8 cellular contexts compared by ENCODE assay signal in genomic region chr13:31846182-31846938, GRCh38.
DNase-seq lines count a peak whose midpoint lies in the region; ATAC-seq and TF ChIP-seq lines count a peak whose summit lies in the region.

No MANE protein-coding gene starts in this region.

- H3K4me1 Mint-ChIP-seq in activated CD4-positive, alpha-beta T cell treated with anti-CD3 and anti-CD28 coated beads, Interleukin-2, amount 10 ng/mL, durations not matched to agents 24 days and 14 days: peaks cover 21% of the 10 kb centered on the region

- H3K9me3 ChIP-seq in liver (ENCODE audit: control insufficient read depth in 4 of 4, low read length in 3 of 4): no peaks in the 10 kb centered on the region

- peaks cover 2 to 8% (median 7%) of the 10 kb centered on the region in 4 donors for H3K4me1 ChIP-seq in liver (ENCODE audit: control insufficient read depth in 4 of 4, insufficient read depth in 4 of 4, low read length in 3 of 4)

- H3K27me3 Mint-ChIP-seq in activated CD4-positive, alpha-beta T cell treated with anti-CD3 and anti-CD28 coated beads, Interleukin-2, amount 10 ng/mL, durations not matched to agents 24 days and 14 days: peaks cover 73% of the 10 kb centered on the region

- TF ChIP-seq CTCF in liver (IDR thresholded peaks at IDR 0.05; ENCODE audit: low read depth, low read length, missing input control): no peak

- H3K27me3 ChIP-seq in liver (ENCODE audit: control insufficient read depth in 4 of 4, insufficient read depth in 4 of 4, low read length in 3 of 4): peaks cover 0 to 5% (median 2%) of the 10 kb centered on the region in 4 donors

- H3K4me3 ChIP-seq in liver (ENCODE audit: low read depth in 1 of 3, low read length in 3 of 3): peak overlapping the region; percentile 54 to 90 (median 83)

- DNase-seq in AML-193 (lab: John Stamatoyannopoulos, UW) (peak; percentile 88 to 92), GM19238 (ENCODE audit: insufficient read length, low spot score) (peak; percentile 69), NCI-H510A (lab: John Stamatoyannopoulos, UW) (peak; percentile 77), dermis microvascular lymphatic vessel endothelial cell (ENCODE audit: low read depth in 2 of 2) (peak; percentile 47 to 91)
- DNase-seq in activated CD4-positive, alpha-beta T cell treated with anti-CD3 and anti-CD28 coated beads, Interleukin-2, amount 10 ng/mL, durations not matched to agents 24 days and 14 days: peak; percentile 96
- DNase-seq in stimulated activated CD4-positive, alpha-beta T cell treated with anti-CD3 and anti-CD28 coated beads, Interleukin-2, amount 100 ng/mL, for 4 hours (ENCODE audit: low read depth): peak; percentile 31

- no peak overlapping the region for H3K27ac ChIP-seq in liver (ENCODE audit: low read depth in 1 of 2, low read length in 2 of 2)

- no peak overlapping the region for H3K27ac Mint-ChIP-seq in activated CD4-positive, alpha-beta T cell treated with anti-CD3 and anti-CD28 coated beads, Interleukin-2, amount 10 ng/mL, durations not matched to agents 24 days and 14 days

- H3K36me3 ChIP-seq in liver (ENCODE audit: control insufficient read depth in 4 of 4, insufficient read depth in 3 of 4, low read depth in 1 of 4, low read length in 3 of 4): no peaks in the 10 kb centered on the region

- intact Hi-C loops in activated CD4-positive, alpha-beta T cell treated with anti-CD3 and anti-CD28 coated beads, Interleukin-2, amount 10 ng/mL, durations not matched to agents 24 days and 14 days (cut with micrococcal nuclease): no loop called here

- H3K36me3 Mint-ChIP-seq in activated CD4-positive, alpha-beta T cell treated with anti-CD3 and anti-CD28 coated beads, Interleukin-2, amount 10 ng/mL, durations not matched to agents 24 days and 14 days (ENCODE audit: low read depth): no peaks in the 10 kb centered on the region

- H3K4me3 Mint-ChIP-seq in activated CD4-positive, alpha-beta T cell treated with anti-CD3 and anti-CD28 coated beads, Interleukin-2, amount 10 ng/mL, durations not matched to agents 24 days and 14 days: peak overlapping the region; percentile 87

- H3K9ac ChIP-seq in liver (ENCODE audit: low read depth in 1 of 2, low read length in 2 of 2): peak overlapping the region in 1 of 2 donors; percentile 44

- TF ChIP-seq RAD21 in liver (IDR thresholded peaks at IDR 0.05): no peak

- 1% methylated on average over 74 of the region's 74 CpGs for WGBS in liver

- peak; percentile 98 for ATAC-seq in HG03354 (IDR thresholded peaks at IDR 0.05; ENCODE audit: poor library complexity, severe bottlenecking, unreplicated experiment)

- H3K9me3 Mint-ChIP-seq in activated CD4-positive, alpha-beta T cell treated with anti-CD3 and anti-CD28 coated beads, Interleukin-2, amount 10 ng/mL, durations not matched to agents 24 days and 14 days: no peaks in the 10 kb centered on the region

TF ChIP-seq in liver, 16 proteins besides CTCF, POLR2A, EP300 and RAD21:
- TF ChIP-seq JUND (IDR thresholded peaks at IDR 0.05) (no peak), GABPA (IDR thresholded peaks at IDR 0.05 in 1 of 2, conservative IDR thresholded peaks at IDR 0.05 in 1 of 2) (no peak)

Comparison
In these comparisons a context has a peak if more than half of its experiments do, and no peak if none do; other contexts are left out.
1. DNase-seq: peak in every context shown above with its lines; median percentile 96 in activated CD4-positive, alpha-beta T cell treated with anti-CD3 and anti-CD28 coated beads, Interleukin-2, amount 10 ng/mL, durations not matched to agents 24 days and 14 days; 90 in AML-193; 77 in NCI-H510A; 69 in GM19238; 69 in dermis microvascular lymphatic vessel endothelial cell; 31 in stimulated activated CD4-positive, alpha-beta T cell treated with anti-CD3 and anti-CD28 coated beads, Interleukin-2, amount 100 ng/mL, for 4 hours.